In genomic region chr12:124545508-124546418, GRCh38 we compare ENCODE assay signal across 8 cellular contexts. TPM values are rescaled to one million over a fixed set of nuclear protein-coding genes. Genes with fewer than 3 reads are reported as not detected.
DNase-seq lines count a peak whose midpoint lies in the region; ATAC-seq, FAIRE-seq and TF ChIP-seq lines count a peak whose summit lies in the region.

No MANE protein-coding gene starts in this region.

- no peak overlapping the region for H3K9ac ChIP-seq in kidney (ENCODE audit: low read length in 2 of 2)

- H3K4me1 Mint-ChIP-seq in activated CD4-positive, alpha-beta T cell treated with anti-CD3 and anti-CD28 coated beads, Interleukin-2, amount 10 ng/mL, durations not matched to agents 7 days and 5 days: peaks cover 44% of the 10 kb centered on the region

- peak overlapping the region; percentile 50 for H3K27ac Mint-ChIP-seq in activated CD4-positive, alpha-beta T cell treated with anti-CD3 and anti-CD28 coated beads, Interleukin-2, amount 10 ng/mL, durations not matched to agents 7 days and 5 days

- intact Hi-C loops in kidney (cut with DNase I): no loop called here
- intact Hi-C loops in Right ventricle myocardium superior (cut with DNase I): no loop called here

- no peak for TF ChIP-seq CTCF in kidney (IDR thresholded peaks at IDR 0.05; ENCODE audit: borderline replicate concordance, extremely low read depth, insufficient read depth)

- H3K27ac ChIP-seq in kidney (ENCODE audit: low read depth in 2 of 2, low read length in 2 of 2): peak overlapping the region in 1 of 2 donors; percentile 2

- H3K9me3 Mint-ChIP-seq in activated CD4-positive, alpha-beta T cell treated with anti-CD3 and anti-CD28 coated beads, Interleukin-2, amount 10 ng/mL, durations not matched to agents 7 days and 5 days: no peaks in the 10 kb centered on the region

- POLR2A ChIA-PET in activated CD4-positive, alpha-beta T cell treated with anti-CD3 and anti-CD28 coated beads, Interleukin-2, amount 10 ng/mL, durations not matched to agents 7 days and 5 days (lab: Charles Lee): no interaction called here

- no peaks in the 10 kb centered on the region for H3K36me3 ChIP-seq in kidney (ENCODE audit: control insufficient read depth in 1 of 2, insufficient read depth in 2 of 2, low read length in 2 of 2)

- H3K4me3 ChIP-seq in kidney (ENCODE audit: low read length in 2 of 2): no peak overlapping the region

- no peak for FAIRE-seq in kidney (lab: Jason Lieb, UNC)

- H3K9me3 ChIP-seq in kidney (ENCODE audit: control insufficient read depth in 1 of 2, low read length in 2 of 2): no peaks in the 10 kb centered on the region

- peak; percentile 65 for DNase-seq in A172 (ENCODE audit: low spot score)
- DNase-seq in GM19240 (ENCODE audit: insufficient read length, low spot score): peak; percentile 87
- peak; percentile 60 for DNase-seq in activated CD4-positive, alpha-beta T cell treated with anti-CD3 and anti-CD28 coated beads, Interleukin-2, amount 10 ng/mL, durations not matched to agents 7 days and 5 days
- peak; percentile 90 for DNase-seq in kidney
- DNase-seq in NCI-H446 treated with DMSO at 0.1 percent for 48 hours (lab: John Stamatoyannopoulos, UW): no peak
- DNase-seq in Right ventricle myocardium superior: no peak
- no peak for DNase-seq in NCI-H345 treated with DMSO at 0.1 percent for 48 hours (lab: John Stamatoyannopoulos, UW; ENCODE audit: unreplicated experiment)

- ATAC-seq in HG03139 (IDR thresholded peaks at IDR 0.05; ENCODE audit: unreplicated experiment) (peak; percentile 74), Right ventricle myocardium superior (ENCODE audit: poor library complexity) (no peak)

- H3K36me3 Mint-ChIP-seq in activated CD4-positive, alpha-beta T cell treated with anti-CD3 and anti-CD28 coated beads, Interleukin-2, amount 10 ng/mL, durations not matched to agents 7 days and 5 days (ENCODE audit: low read depth): peaks cover 3% of the 10 kb centered on the region

- H3K4me3 Mint-ChIP-seq in activated CD4-positive, alpha-beta T cell treated with anti-CD3 and anti-CD28 coated beads, Interleukin-2, amount 10 ng/mL, durations not matched to agents 7 days and 5 days: no peak overlapping the region

- peaks cover 38 to 65% of the 10 kb centered on the region in 2 donors for H3K4me1 ChIP-seq in kidney (ENCODE audit: control insufficient read depth in 1 of 2, insufficient read depth in 1 of 2, low read depth in 1 of 2, low read length in 2 of 2)

- H3K27me3 Mint-ChIP-seq in activated CD4-positive, alpha-beta T cell treated with anti-CD3 and anti-CD28 coated beads, Interleukin-2, amount 10 ng/mL, durations not matched to agents 7 days and 5 days: no peaks in the 10 kb centered on the region

- CTCF ChIA-PET in activated CD4-positive, alpha-beta T cell treated with anti-CD3 and anti-CD28 coated beads, Interleukin-2, amount 10 ng/mL, durations not matched to agents 7 days and 5 days (lab: Charles Lee): interaction anchor here (1.2 to 1.5 kb wide), 3 partner anchors 9 to 52 kb away, joined by 3 to 5 read pairs (median 3); no protein-coding TSS in a partner anchor

RNA-seq across cellular contexts. Expression of gene NCOR2, which starts 21.6 kb away (rescaled TPM):
- total RNA-seq in A172 (2014; rRNA removed; shearing (Covaris generic)): 32.9 and 33.3 TPM in 2 replicates
- 100 to 1,000 TPM in 1 of 2 experiments, 10 to 100 TPM in 1; 96.4 to 102 TPM for total RNA-seq in activated CD4-positive, alpha-beta T cell treated with anti-CD3 and anti-CD28 coated beads, Interleukin-2, amount 10 ng/mL, durations not matched to agents 7 days and 5 days
- 205 TPM for total RNA-seq in kidney
- polyA plus RNA-seq in kidney (ENCODE audit: insufficient read depth, low read depth, low replicate concordance): 18.7 TPM
- total RNA-seq in Right ventricle myocardium superior: 133 TPM

Comparison
In these comparisons a context has a peak if more than half of its experiments do, and no peak if none do; other contexts are left out.
1. DNase-seq: peak in A172 (single experiment), GM19240 (single experiment), activated CD4-positive, alpha-beta T cell treated with anti-CD3 and anti-CD28 coated beads, Interleukin-2, amount 10 ng/mL, durations not matched to agents 7 days and 5 days (single experiment) and kidney (single experiment); none in NCI-H446 treated with DMSO at 0.1 percent for 48 hours (single experiment), Right ventricle myocardium superior (single experiment) and NCI-H345 treated with DMSO at 0.1 percent for 48 hours (single experiment).